12 cellular contexts compared by ENCODE assay signal in genomic region chrX:69128573-69128972, GRCh38. TPM values are rescaled to one million over a fixed set of nuclear protein-coding genes. Genes with fewer than 3 reads are reported as not detected.
DNase-seq lines count a peak whose midpoint lies in the region; ATAC-seq and TF ChIP-seq lines count a peak whose summit lies in the region.
"Had no signal": no experiment of that assay in that cellular context is flagged by ENCODE, and none has a peak within 500 bp of the region (broad histone marks: within the 10 kb centered on the region; RNA-seq: fewer than 3 reads in every experiment).

No MANE protein-coding gene starts in this region.

- H3F3A ChIP-seq in SK-N-SH (replicated peaks; ENCODE audit: insufficient read depth) = no peaks in the 10 kb centered on the region

- TF ChIP-seq POLR2A in ovary (IDR thresholded peaks at IDR 0.05) = no peak

- no peaks in the 10 kb centered on the region for H3K9me2 ChIP-seq in SK-N-SH

- no peak overlapping the region for H3K9ac ChIP-seq in SK-N-SH

- H3K27me3 Mint-ChIP-seq in naive thymus-derived CD8-positive, alpha-beta T cell = peaks cover 9 to 17% (median 12%) of the 10 kb centered on the region in 5 donors

- no peak for ATAC-seq in naive thymus-derived CD8-positive, alpha-beta T cell
- ATAC-seq in GM21717 (IDR thresholded peaks at IDR 0.05; ENCODE audit: unreplicated experiment) (no peak), GM19035 (IDR thresholded peaks at IDR 0.05; ENCODE audit: unreplicated experiment) (no peak)
- ATAC-seq: esophagus mucosa had no signal

- H3K79me2 ChIP-seq in SK-N-SH (ENCODE audit: insufficient read depth) = no peaks in the 10 kb centered on the region

- H3K4me2 ChIP-seq in SK-N-SH = no peak overlapping the region

- H3K4me1 ChIP-seq in SK-N-SH (ENCODE audit: control insufficient read depth in 1 of 2, insufficient read depth in 2 of 2, low read depth in 1 of 2, low read length in 1 of 2) (peaks cover 0 to 30% of the 10 kb centered on the region in 2 experiments; a peak in 1 of 4 replicates), ovary (ENCODE audit: insufficient read depth) (no peaks in the 10 kb centered on the region)
- H3K4me1 ChIP-seq: adrenal gland had no signal

- TF ChIP-seq CTCF in SK-N-SH (IDR thresholded peaks at IDR 0.05) = no peak
- no peak for TF ChIP-seq CTCF in ovary (IDR thresholded peaks at IDR 0.05)

- DNase-seq in DMS53 treated with DMSO at 0.1 percent for 48 hours (lab: John Stamatoyannopoulos, UW; ENCODE audit: unreplicated experiment) = peak; percentile 28
- peak; percentile 63 for DNase-seq in SK-N-SH
- DNase-seq in head of caudate nucleus = peak in 30 of 42 donors; percentile 3 to 70 (median 32)
- DNase-seq in ovary = peak; percentile 36 to 71 (median 51)
- DNase-seq in naive thymus-derived CD8-positive, alpha-beta T cell = no peak
- DNase-seq in NCI-H524 treated with DMSO at 0.1 percent for 48 hours (lab: John Stamatoyannopoulos, UW) = no peak
- DNase-seq: activated CD4-positive, alpha-beta memory T cell treated with anti-CD3 and anti-CD28 coated beads for 36 hours had no signal

- intact Hi-C loops in head of caudate nucleus (cut with DNase I) (no loop called here), ovary (cut with DNase I) (no loop called here)

- H3K36me3 Mint-ChIP-seq in naive thymus-derived CD8-positive, alpha-beta T cell = no peaks in the 10 kb centered on the region
- H3K36me3 Mint-ChIP-seq: activated CD4-positive, alpha-beta memory T cell treated with anti-CD3 and anti-CD28 coated beads for 36 hours had no signal

- H3K9me3 Mint-ChIP-seq in naive thymus-derived CD8-positive, alpha-beta T cell = no peaks in the 10 kb centered on the region
- H3K9me3 Mint-ChIP-seq: activated CD4-positive, alpha-beta memory T cell treated with anti-CD3 and anti-CD28 coated beads for 36 hours; stimulated activated naive CD8-positive, alpha-beta T cell treated with anti-CD3 and anti-CD28 coated beads, Interleukin-15, Interleukin-2, amounts not matched to agents 100 ng/mL and 50 ng/mL, for 24 hours had no signal

- WGBS in SK-N-SH (ENCODE audit: low lambda C conversion rate) = 3% methylated on average over 5 of the region's 35 CpGs
- 20 to 32% (median 30%) methylated on average over 26 to 35 of the region's 35 CpGs for WGBS in ovary, 3 donors

- H3K36me3 ChIP-seq in SK-N-SH (replicated peaks in 1 of 2; ENCODE audit: control insufficient read depth in 1 of 2, insufficient read depth in 2 of 2, low read length in 1 of 2) (no peaks in the 10 kb centered on the region), ovary (no peaks in the 10 kb centered on the region)
- H3K36me3 ChIP-seq: adrenal gland had no signal

- no peak for TF ChIP-seq RAD21 in SK-N-SH (IDR thresholded peaks at IDR 0.05; ENCODE audit: low read length)

- H3K27me3 ChIP-seq in SK-N-SH (ENCODE audit: insufficient read depth) (peaks cover 44% of the 10 kb centered on the region; the same call in 1 of the 2 replicates), ovary (no peaks in the 10 kb centered on the region)

- no peak overlapping the region for H3K27ac Mint-ChIP-seq in naive thymus-derived CD8-positive, alpha-beta T cell
- H3K27ac Mint-ChIP-seq: activated CD4-positive, alpha-beta memory T cell treated with anti-CD3 and anti-CD28 coated beads for 36 hours; stimulated activated naive CD8-positive, alpha-beta T cell treated with anti-CD3 and anti-CD28 coated beads, Interleukin-15, Interleukin-2, amounts not matched to agents 100 ng/mL and 50 ng/mL, for 24 hours had no signal

- H3K4me3 ChIP-seq in SK-N-SH (ENCODE audit: low read depth in 2 of 2, low read length in 1 of 2) (no peak overlapping the region), ovary (no peak overlapping the region)
- H3K4me3 ChIP-seq: adrenal gland had no signal

- H4K20me1 ChIP-seq in SK-N-SH (ENCODE audit: insufficient read depth) = no peaks in the 10 kb centered on the region

- POLR2A ChIA-PET in SK-N-SH (lab: Yijun Ruan, JAX) = interaction anchor here (0.9 kb wide), 1 partner anchor 12 kb away, joined by 3 read pairs; no protein-coding TSS in a partner anchor
- POLR2A ChIA-PET in naive thymus-derived CD8-positive, alpha-beta T cell (lab: Charles Lee) = no interaction called here

- H3K27ac ChIP-seq in SK-N-SH (ENCODE audit: low read depth in 2 of 2, low read length in 1 of 2) (no peak overlapping the region), ovary (peak overlapping the region in 1 of 2 donors; percentile 44)

- H3K4me3 Mint-ChIP-seq in naive thymus-derived CD8-positive, alpha-beta T cell = no peak overlapping the region
- H3K4me3 Mint-ChIP-seq: activated CD4-positive, alpha-beta memory T cell treated with anti-CD3 and anti-CD28 coated beads for 36 hours; stimulated activated naive CD8-positive, alpha-beta T cell treated with anti-CD3 and anti-CD28 coated beads, Interleukin-15, Interleukin-2, amounts not matched to agents 100 ng/mL and 50 ng/mL, for 24 hours had no signal

- TF ChIP-seq EP300 in SK-N-SH (IDR thresholded peaks at IDR 0.05; ENCODE audit: borderline replicate concordance in 1 of 2, low read depth in 1 of 2, low read length in 1 of 2) = no peak
- no peak for TF ChIP-seq EP300 in ovary (IDR thresholded peaks at IDR 0.05)

- CTCF ChIA-PET in SK-N-SH (lab: Yijun Ruan, JAX) = interaction anchor here (1.0 to 2.9 kb wide), 3 partner anchors 11 to 300 kb away, joined by 3 to 7 read pairs (median 5); partner anchors contain the start of gene EFNB1

- H2AFZ ChIP-seq in SK-N-SH (ENCODE audit: low read depth) = no peak overlapping the region

- H3K9me3 ChIP-seq in SK-N-SH (no peaks in the 10 kb centered on the region), ovary (no peaks in the 10 kb centered on the region)
- H3K9me3 ChIP-seq: adrenal gland had no signal

- peaks cover 0 to 4% (median 2%) of the 10 kb centered on the region in 4 donors for H3K4me1 Mint-ChIP-seq in naive thymus-derived CD8-positive, alpha-beta T cell

TF ChIP-seq in SK-N-SH, 30 proteins besides CTCF, POLR2A, EP300 and RAD21 (continues in another document):
- TF ChIP-seq REST (IDR thresholded peaks at IDR 0.05; ENCODE audit: low read depth, low read length) (no peak), POLR2AphosphoS5 (IDR thresholded peaks at IDR 0.05; ENCODE audit: low read depth, low read length) (no peak), TEAD4 (IDR thresholded peaks at IDR 0.05; ENCODE audit: borderline replicate concordance, insufficient read depth) (no peak), FOSL2 (IDR thresholded peaks at IDR 0.05; ENCODE audit: borderline replicate concordance, low read depth) (no peak), RCOR1 (IDR thresholded peaks at IDR 0.05; ENCODE audit: low read length) (no peak), TCF12 (IDR thresholded peaks at IDR 0.05) (no peak), RXRA (IDR thresholded peaks at IDR 0.05; ENCODE audit: borderline replicate concordance, low read depth) (no peak), JUND (IDR thresholded peaks at IDR 0.05) (no peak), SMC3 (IDR thresholded peaks at IDR 0.05; ENCODE audit: low read depth, low read length) (no peak), FOXJ3 (CRISPR knock-in tag; IDR thresholded peaks at IDR 0.05) (no peak), CHD2 (IDR thresholded peaks at IDR 0.05; ENCODE audit: low read length, partially characterized antibody) (no peak)
- TF ChIP-seq, protein P1, sequence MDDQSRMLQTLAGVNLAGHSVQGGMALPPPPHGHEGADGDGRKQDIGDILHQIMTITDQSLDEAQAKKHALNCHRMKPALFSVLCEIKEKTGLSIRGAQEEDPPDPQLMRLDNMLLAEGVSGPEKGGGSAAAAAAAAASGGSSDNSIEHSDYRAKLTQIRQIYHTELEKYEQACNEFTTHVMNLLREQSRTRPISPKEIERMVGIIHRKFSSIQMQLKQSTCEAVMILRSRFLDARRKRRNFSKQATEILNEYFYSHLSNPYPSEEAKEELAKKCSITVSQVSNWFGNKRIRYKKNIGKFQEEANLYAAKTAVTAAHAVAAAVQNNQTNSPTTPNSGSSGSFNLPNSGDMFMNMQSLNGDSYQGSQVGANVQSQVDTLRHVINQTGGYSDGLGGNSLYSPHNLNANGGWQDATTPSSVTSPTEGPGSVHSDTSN (IDR thresholded peaks at IDR 0.05) = no peak
- TF ChIP-seq, protein P2, sequence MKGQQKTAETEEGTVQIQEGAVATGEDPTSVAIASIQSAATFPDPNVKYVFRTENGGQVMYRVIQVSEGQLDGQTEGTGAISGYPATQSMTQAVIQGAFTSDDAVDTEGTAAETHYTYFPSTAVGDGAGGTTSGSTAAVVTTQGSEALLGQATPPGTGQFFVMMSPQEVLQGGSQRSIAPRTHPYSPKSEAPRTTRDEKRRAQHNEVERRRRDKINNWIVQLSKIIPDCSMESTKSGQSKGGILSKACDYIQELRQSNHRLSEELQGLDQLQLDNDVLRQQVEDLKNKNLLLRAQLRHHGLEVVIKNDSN (IDR thresholded peaks at IDR 0.05; ENCODE audit: borderline replicate concordance, low read depth) = no peak

RNA-seq across cellular contexts. Expression of gene PJA1, which starts 36.7 kb away (rescaled TPM):
- polyA plus RNA-seq in SK-N-SH (2012; rRNA removed) (15.7 and 16.5 TPM in 2 replicates), ovary (10 to 100 TPM; 23.3 to 68.0 TPM)
- 15.1 and 15.7 TPM in 2 replicates for polyA plus RNA-seq in SK-N-SH (2012; cell fraction: cytosol; rRNA removed)
- polyA plus RNA-seq in SK-N-SH (2012; cell fraction: nucleus; rRNA removed) = 12.4 and 14.4 TPM in 2 replicates
- 10 to 100 TPM; 17.2 to 63.9 (median 51.1) TPM for total RNA-seq in ovary
- total RNA-seq in naive thymus-derived CD8-positive, alpha-beta T cell = 10 to 100 TPM; 29.3 to 31.3 TPM
- 10 to 100 TPM; 38.5 to 62.5 (median 49.6) TPM for polyA plus RNA-seq in naive thymus-derived CD8-positive, alpha-beta T cell

Comparison
In these comparisons a context has a peak if more than half of its experiments do, and no peak if none do; other contexts are left out.
1. DNase-seq: peak in DMS53 treated with DMSO at 0.1 percent for 48 hours (single experiment), SK-N-SH (single experiment), head of caudate nucleus (30 of 42) and ovary (5 of 5); none in naive thymus-derived CD8-positive, alpha-beta T cell (0 of 10) and NCI-H524 treated with DMSO at 0.1 percent for 48 hours (single experiment).